12 cellular contexts compared by ENCODE assay signal in the genomic region with DNA sequence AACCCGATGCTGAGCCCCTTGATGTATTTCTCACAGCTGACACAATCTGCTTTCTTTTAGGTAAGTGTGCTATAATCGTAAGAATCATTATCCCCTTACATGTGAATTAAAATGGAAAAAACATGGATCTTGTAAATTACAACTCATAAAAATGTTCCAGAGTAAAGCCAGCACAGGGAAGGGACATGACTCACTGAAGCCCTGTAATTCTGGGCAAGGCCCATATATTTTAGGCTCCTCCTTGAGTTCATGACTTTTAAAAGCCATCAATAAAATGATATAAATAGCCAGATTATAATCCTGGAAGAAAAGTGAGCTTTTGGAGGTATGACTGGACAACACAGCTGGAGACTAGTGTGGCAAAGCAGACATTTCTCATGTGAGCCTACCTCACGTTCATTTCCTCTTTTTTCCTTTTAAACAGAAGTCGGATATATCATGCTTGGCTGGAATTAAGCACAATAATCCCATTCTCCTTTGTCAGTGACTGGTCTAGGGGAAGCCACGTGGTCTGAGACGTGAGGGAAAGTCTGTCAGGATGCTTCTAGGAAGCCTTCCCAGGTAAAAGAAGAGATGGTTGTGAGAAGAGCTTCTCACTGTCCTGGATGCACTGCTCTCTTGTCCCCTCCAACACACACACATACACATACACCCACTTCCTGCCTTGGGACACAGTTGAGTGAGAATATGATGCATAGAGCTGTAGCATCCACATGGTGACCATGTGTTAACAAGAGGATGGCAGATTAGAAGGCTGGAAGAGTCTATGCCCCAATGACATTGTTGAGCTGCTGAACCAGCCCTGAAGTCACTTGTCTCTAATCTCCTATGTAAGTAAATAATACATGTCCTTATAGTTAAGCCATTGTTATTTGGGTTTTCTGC.
DNase-seq lines count a peak whose midpoint lies in the region; ATAC-seq and TF ChIP-seq lines count a peak whose summit lies in the region.
"Had no signal": no experiment of that assay in that cellular context is flagged by ENCODE, and none has a peak within 500 bp of the region (broad histone marks: within the 10 kb centered on the region; RNA-seq: fewer than 3 reads in every experiment).

No MANE protein-coding gene starts in this region.

- H3F3A ChIP-seq in OCI-LY1 (ENCODE audit: insufficient read depth, low read length), result no peaks in the 10 kb centered on the region

- no peak for DNase-seq in DND-41
- peak; percentile 42 for DNase-seq in foreskin melanocyte
- DNase-seq in psoas muscle, result no peak
- DNase-seq in effector CD8-positive, alpha-beta T cell (lab: John Stamatoyannopoulos, UW), result no peak
- DNase-seq in HuH-7 (ENCODE audit: low spot score), result no peak
- DNase-seq: foreskin keratinocyte, KG1, small intestine had no signal

- H4K20me1 ChIP-seq in DND-41 (ENCODE audit: insufficient read depth, low read length) (no peaks in the 10 kb centered on the region), OCI-LY1 (ENCODE audit: insufficient read depth, low read length) (no peaks in the 10 kb centered on the region)
- H4K20me1 ChIP-seq: BLaER1 had no signal

- WGBS in psoas muscle, 3 donors, result 70 to 83% (median 77%) methylated on average over 6 of the region's 6 CpGs

- H2AFZ ChIP-seq in DND-41 (ENCODE audit: low read depth, low read length), result no peak overlapping the region
- no peak overlapping the region for H2AFZ ChIP-seq in OCI-LY1 (ENCODE audit: low read length)

- H3K4me3 ChIP-seq in DND-41 (ENCODE audit: low read depth in 1 of 2, low read length in 2 of 2) (no peak overlapping the region), OCI-LY1 (ENCODE audit: low read depth, low read length, poor library complexity, severe bottlenecking) (no peak overlapping the region), psoas muscle (no peak overlapping the region)
- H3K4me3 ChIP-seq: BLaER1 had no signal

- H3K9ac ChIP-seq in DND-41 (ENCODE audit: low read depth, low read length) (no peak overlapping the region), OCI-LY1 (ENCODE audit: low read length) (peak overlapping the region; percentile 17; the same call in 1 of the 2 replicates)
- H3K9ac ChIP-seq: BLaER1 had no signal

- H3K4me2 ChIP-seq in DND-41 (ENCODE audit: insufficient read depth, low read length) (no peak overlapping the region), OCI-LY1 (ENCODE audit: low read length) (peak overlapping the region; percentile 33; the same call in 1 of the 2 replicates)
- H3K4me2 ChIP-seq: BLaER1 had no signal

- H3K36me3 ChIP-seq in DND-41 (ENCODE audit: insufficient read depth, low read length), result peaks cover 4% of the 10 kb centered on the region; the same call in 1 of the 2 replicates
- H3K36me3 ChIP-seq in OCI-LY1 (ENCODE audit: insufficient read depth, low read length), result no peaks in the 10 kb centered on the region; the same call in 1 of the 2 replicates
- peaks cover 0 to 3% of the 10 kb centered on the region in 2 donors for H3K36me3 ChIP-seq in psoas muscle (ENCODE audit: insufficient read depth in 1 of 2, low read depth in 1 of 2)
- H3K36me3 ChIP-seq: BLaER1 had no signal

- H3K27ac ChIP-seq in DND-41 (ENCODE audit: low read length) (no peak overlapping the region), OCI-LY1 (ENCODE audit: low read depth, low read length, poor library complexity, severe bottlenecking) (peak overlapping the region; percentile 40), psoas muscle (no peak overlapping the region)
- H3K27ac ChIP-seq: BLaER1, foreskin keratinocyte had no signal

- H3K27me3 ChIP-seq in DND-41 (ENCODE audit: insufficient read depth, low read length, poor library complexity), result no peaks in the 10 kb centered on the region
- no peaks in the 10 kb centered on the region for H3K27me3 ChIP-seq in OCI-LY1 (ENCODE audit: insufficient read depth, low read length)
- H3K27me3 ChIP-seq in psoas muscle (ENCODE audit: insufficient read depth in 3 of 3, low read length in 2 of 3), result no peaks in the 10 kb centered on the region
- H3K27me3 ChIP-seq: BLaER1, foreskin keratinocyte had no signal

- TF ChIP-seq CTCF in DND-41 (IDR thresholded peaks at IDR 0.05; ENCODE audit: borderline replicate concordance, extremely low read depth, low read length, poor library complexity, severe bottlenecking), result no peak
- TF ChIP-seq CTCF in OCI-LY1 (IDR thresholded peaks at IDR 0.05; ENCODE audit: low read length), result no peak
- no peak for TF ChIP-seq CTCF in psoas muscle (IDR thresholded peaks at IDR 0.05)

- no peaks in the 10 kb centered on the region for H3K79me2 ChIP-seq in DND-41 (ENCODE audit: insufficient read depth, low read length)
- no peaks in the 10 kb centered on the region for H3K79me2 ChIP-seq in OCI-LY1 (ENCODE audit: insufficient read depth, low read length)

- H3K9me3 ChIP-seq in DND-41 (ENCODE audit: insufficient read depth, low read length, severe bottlenecking) (no peaks in the 10 kb centered on the region), OCI-LY1 (ENCODE audit: low read length) (no peaks in the 10 kb centered on the region), psoas muscle (peaks cover 4% of the 10 kb centered on the region)

- ATAC-seq in DND-41 (ENCODE audit: insufficient read depth, low read depth) (0 out of 3 replicates have a peak, but pooled peaks have one; percentile 31), psoas muscle (peak in 3 of 4 donors; percentile 71 to 86 (median 72)), GM19351 (IDR thresholded peaks at IDR 0.05; ENCODE audit: unreplicated experiment) (no peak), HG03442 (IDR thresholded peaks at IDR 0.05; ENCODE audit: unreplicated experiment) (no peak)
- ATAC-seq: foreskin keratinocyte had no signal

- H3K4me1 ChIP-seq in DND-41 (ENCODE audit: insufficient read depth, low read length), result no peaks in the 10 kb centered on the region
- peaks cover 15% of the 10 kb centered on the region for H3K4me1 ChIP-seq in OCI-LY1 (ENCODE audit: insufficient read depth, low read length, severe bottlenecking)
- no peaks in the 10 kb centered on the region for H3K4me1 ChIP-seq in psoas muscle
- H3K4me1 ChIP-seq: foreskin keratinocyte had no signal

- intact Hi-C loops in psoas muscle (cut with DNase I), result loop anchor here in 1 of 2 donors (2.0 kb wide), 1 partner anchor 28 kb away; no protein-coding TSS in a partner anchor

- no peaks in the 10 kb centered on the region for H3K9me2 ChIP-seq in OCI-LY1 (ENCODE audit: low read depth, low read length)

Comparison
In these comparisons a context has a peak if more than half of its experiments do, and no peak if none do; other contexts are left out.
1. ATAC-seq: peak in DND-41 (single experiment) and psoas muscle (3 of 4); none in GM19351 (single experiment) and HG03442 (single experiment).